Comparison of ENCODE assay signal across 22 cellular contexts in the genomic region with DNA sequence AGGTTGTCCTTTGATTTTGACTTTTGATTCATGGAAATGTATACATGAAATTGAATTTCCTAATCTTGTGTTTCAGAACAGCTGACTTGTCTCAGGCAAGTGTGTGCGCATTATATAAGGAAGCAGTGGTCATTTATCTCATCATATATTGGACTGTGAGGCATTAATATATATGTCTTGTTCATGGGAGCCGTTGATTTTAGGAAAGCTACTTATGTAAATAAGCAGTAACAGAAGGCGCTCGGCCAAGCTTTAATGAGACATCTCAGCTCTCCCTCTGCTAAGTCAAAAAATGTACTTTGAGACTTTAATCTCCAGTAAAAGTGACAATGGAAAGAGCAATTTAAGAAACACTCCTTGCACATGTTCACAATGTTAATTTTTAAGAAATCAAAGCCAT.
DNase-seq lines count a peak whose midpoint lies in the region; ATAC-seq, FAIRE-seq and TF ChIP-seq lines count a peak whose summit lies in the region.
"Had no signal": no experiment of that assay in that cellular context is flagged by ENCODE, and none has a peak within 500 bp of the region (broad histone marks: within the 10 kb centered on the region; RNA-seq: fewer than 3 reads in every experiment).

No MANE protein-coding gene starts in this region.

- peak; percentile 48 for FAIRE-seq in GM12892 (lab: Jason Lieb, UNC)
- FAIRE-seq: A204.1, GM12878, HTR-8/SVneo had no signal

- H3K4me3 Mint-ChIP-seq in activated CD4-positive, alpha-beta memory T cell treated with anti-CD3 and anti-CD28 coated beads, Interleukin-2, amount 10 ng/mL, durations not matched to agents 7 days and 5 days: no peak overlapping the region
- H3K4me3 Mint-ChIP-seq: CD14-positive monocyte; CD4-positive, alpha-beta memory T cell; HFFc6; IgD-negative memory B cell had no signal

- peak overlapping the region; percentile 53 for H3K27ac ChIP-seq in C4-2B

- H3K27me3 Mint-ChIP-seq in activated CD4-positive, alpha-beta memory T cell treated with anti-CD3 and anti-CD28 coated beads, Interleukin-2, amount 10 ng/mL, durations not matched to agents 7 days and 5 days: peaks cover 2% of the 10 kb centered on the region
- H3K27me3 Mint-ChIP-seq: CD4-positive, alpha-beta memory T cell; IgD-negative memory B cell had no signal

- H3K27ac Mint-ChIP-seq in activated CD4-positive, alpha-beta memory T cell treated with anti-CD3 and anti-CD28 coated beads, Interleukin-2, amount 10 ng/mL, durations not matched to agents 7 days and 5 days: no peak overlapping the region
- H3K27ac Mint-ChIP-seq: CD14-positive monocyte, HFFc6 had no signal

- peaks cover 28% of the 10 kb centered on the region for H3K4me1 Mint-ChIP-seq in activated CD4-positive, alpha-beta memory T cell treated with anti-CD3 and anti-CD28 coated beads, Interleukin-2, amount 10 ng/mL, durations not matched to agents 7 days and 5 days

- intact Hi-C loops in left colon (cut with DNase I, micrococcal nuclease): no loop called here

- TF ChIP-seq POLR2A in GM12892 (IDR thresholded peaks at IDR 0.05; ENCODE audit: low read depth, low read length): no peak

- POLR2A ChIA-PET in activated CD4-positive, alpha-beta memory T cell treated with anti-CD3 and anti-CD28 coated beads, Interleukin-2, amount 10 ng/mL, durations not matched to agents 7 days and 5 days (lab: Charles Lee): interaction anchor here (0.5 to 2.0 kb wide), 3 partner anchors 10 to 150 kb away, joined by 3 to 8 read pairs (median 5); no protein-coding TSS in a partner anchor

- H3K36me3 Mint-ChIP-seq in activated CD4-positive, alpha-beta memory T cell treated with anti-CD3 and anti-CD28 coated beads, Interleukin-2, amount 10 ng/mL, durations not matched to agents 7 days and 5 days (ENCODE audit: low read depth): no peaks in the 10 kb centered on the region
- H3K36me3 Mint-ChIP-seq: CD14-positive monocyte had no signal

- CTCF ChIA-PET in activated CD4-positive, alpha-beta memory T cell treated with anti-CD3 and anti-CD28 coated beads, Interleukin-2, amount 10 ng/mL, durations not matched to agents 7 days and 5 days (lab: Charles Lee): interaction anchor here (1.1 to 1.6 kb wide), 3 partner anchors 9 to 220 kb away, joined by 3 to 7 read pairs (median 3); no protein-coding TSS in a partner anchor

- H3K9me3 Mint-ChIP-seq in activated CD4-positive, alpha-beta memory T cell treated with anti-CD3 and anti-CD28 coated beads, Interleukin-2, amount 10 ng/mL, durations not matched to agents 7 days and 5 days: peaks cover 5% of the 10 kb centered on the region
- H3K9me3 Mint-ChIP-seq: HFFc6, IgD-negative memory B cell had no signal

- DNase-seq in GM12892 (ENCODE audit: insufficient read length) (no peak), NCI-H69 (lab: John Stamatoyannopoulos, UW) (peak; percentile 46), left colon (peak in 1 of 2 donors; percentile 32), pons (ENCODE audit: low spot score) (no peak), NCI-H146 (lab: John Stamatoyannopoulos, UW) (no peak)
- no peak for DNase-seq in activated CD4-positive, alpha-beta memory T cell treated with anti-CD3 and anti-CD28 coated beads, Interleukin-2, amount 10 ng/mL, durations not matched to agents 7 days and 5 days
- DNase-seq: ACHN; CD4-positive, alpha-beta memory T cell; DMS53; DND-41; EL; GOT3; H7; HFFc6; KBM-7 had no signal

- ATAC-seq in left colon: peak; percentile 50
- ATAC-seq: GM12878, HCT116 had no signal

- TF ChIP-seq CTCF in C4-2B (conservative IDR thresholded peaks at IDR 0.05): no peak
